Comparison of ENCODE assay signal across 10 cellular contexts in the genomic region with DNA sequence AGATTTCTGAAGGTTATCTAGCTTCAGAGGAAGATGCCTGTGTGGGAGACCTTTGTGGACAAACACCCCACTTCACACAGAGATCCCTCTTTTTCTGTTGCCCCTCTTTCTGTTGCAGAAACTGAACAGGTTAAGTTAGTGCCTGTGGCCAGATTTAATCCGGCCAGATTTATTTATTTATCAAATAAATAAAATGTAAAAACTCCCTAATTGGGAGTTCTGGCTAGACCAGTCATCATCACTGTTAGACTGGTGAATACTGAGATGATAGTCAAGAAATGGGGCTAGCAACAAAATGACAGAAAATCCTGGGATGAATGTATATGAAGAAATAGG. TPM values are rescaled to one million over a fixed set of nuclear protein-coding genes. Genes with fewer than 3 reads are reported as not detected.
A peak's percentile ranks its signal among the peaks of the same experiment; 100 is the strongest.
DNase-seq lines count a peak whose midpoint lies in the region; ATAC-seq and TF ChIP-seq lines count a peak whose summit lies in the region.
"Had no signal": no experiment of that assay in that cellular context is flagged by ENCODE, and none has a peak within 500 bp of the region (broad histone marks: within the 10 kb centered on the region; RNA-seq: fewer than 3 reads in every experiment).

No MANE protein-coding gene starts in this region.

- peaks cover 26% of the 10 kb centered on the region for H3K4me1 Mint-ChIP-seq in T-helper 1 cell treated with Interleukin-12 subunit alpha and Interleukin-12 subunit beta and Interleukin-4 antibody, amounts not matched to agents 30 μg/mL and 1 μg/mL, for 36 hours (ENCODE audit: low read depth)
- peaks cover 46% of the 10 kb centered on the region for H3K4me1 Mint-ChIP-seq in WTC11

- H3K36me3 ChIP-seq in iPS-15b (ENCODE audit: control insufficient read depth, insufficient read depth, low read length) (no peaks in the 10 kb centered on the region), spleen (no peaks in the 10 kb centered on the region)

- H3K9me3 Mint-ChIP-seq in T-helper 1 cell treated with Interleukin-12 subunit alpha and Interleukin-12 subunit beta and Interleukin-4 antibody, amounts not matched to agents 30 μg/mL and 1 μg/mL, for 36 hours = no peaks in the 10 kb centered on the region
- H3K9me3 Mint-ChIP-seq in WTC11 = no peaks in the 10 kb centered on the region

- H3K36me3 Mint-ChIP-seq in T-helper 1 cell treated with Interleukin-12 subunit alpha and Interleukin-12 subunit beta and Interleukin-4 antibody, amounts not matched to agents 30 μg/mL and 1 μg/mL, for 36 hours (ENCODE audit: low read depth) = peaks cover 5% of the 10 kb centered on the region
- H3K36me3 Mint-ChIP-seq in WTC11 = no peaks in the 10 kb centered on the region

- H3K4me3 Mint-ChIP-seq in T-helper 1 cell treated with Interleukin-12 subunit alpha and Interleukin-12 subunit beta and Interleukin-4 antibody, amounts not matched to agents 30 μg/mL and 1 μg/mL, for 36 hours = peak overlapping the region; percentile 91
- H3K4me3 Mint-ChIP-seq in WTC11 = peak overlapping the region; percentile 85

- CTCF ChIA-PET in WTC11 (lab: Charles Lee) = interaction anchor here (2.1 kb wide), 1 partner anchor 98 kb away, joined by 20 read pairs; no protein-coding TSS in a partner anchor

- H3K27ac Mint-ChIP-seq in T-helper 1 cell treated with Interleukin-12 subunit alpha and Interleukin-12 subunit beta and Interleukin-4 antibody, amounts not matched to agents 30 μg/mL and 1 μg/mL, for 36 hours = peak overlapping the region; percentile 86
- H3K27ac Mint-ChIP-seq in WTC11 = peak overlapping the region; percentile 87

- H3K27me3 Mint-ChIP-seq in T-helper 1 cell treated with Interleukin-12 subunit alpha and Interleukin-12 subunit beta and Interleukin-4 antibody, amounts not matched to agents 30 μg/mL and 1 μg/mL, for 36 hours (ENCODE audit: low read depth) = no peaks in the 10 kb centered on the region
- H3K27me3 Mint-ChIP-seq in WTC11 (ENCODE audit: low read depth) = no peaks in the 10 kb centered on the region

- H3K9me3 ChIP-seq in iPS-15b (ENCODE audit: control insufficient read depth, insufficient read depth, low read length) = no peaks in the 10 kb centered on the region
- no peaks in the 10 kb centered on the region for H3K9me3 ChIP-seq in spleen

- 72 to 87% (median 83%) methylated on average over 1 of the region's 1 CpG for WGBS in spleen, 5 donors

- H3K27me3 ChIP-seq in iPS-15b (ENCODE audit: control insufficient read depth, insufficient read depth, low read length) = no peaks in the 10 kb centered on the region
- no peaks in the 10 kb centered on the region for H3K27me3 ChIP-seq in spleen (replicated peaks in 1 of 7)

- peak overlapping the region; percentile 95 to 99 (median 97) for H3K27ac ChIP-seq in spleen

- TF ChIP-seq POLR2A in spleen (IDR thresholded peaks at IDR 0.05) = no peak

- intact Hi-C loops in spleen (cut with DNase I; ENCODE audit: low total_unique reads) = no loop called here

- H3K4me3 ChIP-seq in iPS-15b (ENCODE audit: low read depth, low read length) = peak overlapping the region; percentile 87
- H3K4me3 ChIP-seq in spleen = peak overlapping the region in 2 of 8 donors; percentile 86 to 97

- DNase-seq in T-helper 1 cell (no peak), WTC11 (ENCODE audit: low spot score) (no peak), spleen (no peak), hippocampal formation (lab: John Stamatoyannopoulos, UW) (no peak), SW480 (ENCODE audit: low spot score) (no peak)
- DNase-seq: NCI-H446; stimulated activated CD4-positive, alpha-beta T cell treated with anti-CD3 and anti-CD28 coated beads, Interleukin-1b, Interleukin-23, amount 100 ng/mL, for 48 hours had no signal

- H3K9ac ChIP-seq in iPS-15b (ENCODE audit: low read depth, low read length) = no peak overlapping the region

- ATAC-seq in WTC11 (no peak), HG03280 (IDR thresholded peaks at IDR 0.05; ENCODE audit: unreplicated experiment) (no peak)

- POLR2A ChIA-PET in WTC11 (lab: Charles Lee) = no interaction called here

- H3K4me1 ChIP-seq in iPS-15b (ENCODE audit: control insufficient read depth, insufficient read depth, low read length) = peaks cover 15% of the 10 kb centered on the region
- H3K4me1 ChIP-seq in spleen = peaks cover 29 to 64% (median 55%) of the 10 kb centered on the region in 6 donors

- TF ChIP-seq CTCF in WTC11 (IDR thresholded peaks at IDR 0.05) = no peak
- TF ChIP-seq CTCF in spleen (IDR thresholded peaks at IDR 0.05 in 8 of 11, conservative IDR thresholded peaks at IDR 0.05 in 3 of 11) = no peak

TF ChIP-seq in WTC11, 78 proteins besides CTCF, POLR2A, EP300 and RAD21 (continues in another document):
- TF ChIP-seq E2F4 (CRISPR knock-in tag; IDR thresholded peaks at IDR 0.05; ENCODE audit: borderline replicate concordance, low read depth) = no peak
- no peak for TF ChIP-seq SMAD4 (CRISPR knock-in tag; IDR thresholded peaks at IDR 0.05)
- TF ChIP-seq, protein P1, sequence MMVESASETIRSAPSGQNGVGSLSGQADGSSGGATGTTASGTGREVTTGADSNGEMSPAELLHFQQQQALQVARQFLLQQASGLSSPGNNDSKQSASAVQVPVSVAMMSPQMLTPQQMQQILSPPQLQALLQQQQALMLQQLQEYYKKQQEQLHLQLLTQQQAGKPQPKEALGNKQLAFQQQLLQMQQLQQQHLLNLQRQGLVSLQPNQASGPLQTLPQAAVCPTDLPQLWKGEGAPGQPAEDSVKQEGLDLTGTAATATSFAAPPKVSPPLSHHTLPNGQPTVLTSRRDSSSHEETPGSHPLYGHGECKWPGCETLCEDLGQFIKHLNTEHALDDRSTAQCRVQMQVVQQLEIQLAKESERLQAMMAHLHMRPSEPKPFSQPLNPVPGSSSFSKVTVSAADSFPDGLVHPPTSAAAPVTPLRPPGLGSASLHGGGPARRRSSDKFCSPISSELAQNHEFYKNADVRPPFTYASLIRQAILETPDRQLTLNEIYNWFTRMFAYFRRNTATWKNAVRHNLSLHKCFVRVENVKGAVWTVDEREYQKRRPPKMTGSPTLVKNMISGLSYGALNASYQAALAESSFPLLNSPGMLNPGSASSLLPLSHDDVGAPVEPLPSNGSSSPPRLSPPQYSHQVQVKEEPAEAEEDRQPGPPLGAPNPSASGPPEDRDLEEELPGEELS (CRISPR knock-in tag; IDR thresholded peaks at IDR 0.05) = no peak
- TF ChIP-seq NFE2L1 (CRISPR knock-in tag; IDR thresholded peaks at IDR 0.05) = no peak
- TF ChIP-seq, protein P2, sequence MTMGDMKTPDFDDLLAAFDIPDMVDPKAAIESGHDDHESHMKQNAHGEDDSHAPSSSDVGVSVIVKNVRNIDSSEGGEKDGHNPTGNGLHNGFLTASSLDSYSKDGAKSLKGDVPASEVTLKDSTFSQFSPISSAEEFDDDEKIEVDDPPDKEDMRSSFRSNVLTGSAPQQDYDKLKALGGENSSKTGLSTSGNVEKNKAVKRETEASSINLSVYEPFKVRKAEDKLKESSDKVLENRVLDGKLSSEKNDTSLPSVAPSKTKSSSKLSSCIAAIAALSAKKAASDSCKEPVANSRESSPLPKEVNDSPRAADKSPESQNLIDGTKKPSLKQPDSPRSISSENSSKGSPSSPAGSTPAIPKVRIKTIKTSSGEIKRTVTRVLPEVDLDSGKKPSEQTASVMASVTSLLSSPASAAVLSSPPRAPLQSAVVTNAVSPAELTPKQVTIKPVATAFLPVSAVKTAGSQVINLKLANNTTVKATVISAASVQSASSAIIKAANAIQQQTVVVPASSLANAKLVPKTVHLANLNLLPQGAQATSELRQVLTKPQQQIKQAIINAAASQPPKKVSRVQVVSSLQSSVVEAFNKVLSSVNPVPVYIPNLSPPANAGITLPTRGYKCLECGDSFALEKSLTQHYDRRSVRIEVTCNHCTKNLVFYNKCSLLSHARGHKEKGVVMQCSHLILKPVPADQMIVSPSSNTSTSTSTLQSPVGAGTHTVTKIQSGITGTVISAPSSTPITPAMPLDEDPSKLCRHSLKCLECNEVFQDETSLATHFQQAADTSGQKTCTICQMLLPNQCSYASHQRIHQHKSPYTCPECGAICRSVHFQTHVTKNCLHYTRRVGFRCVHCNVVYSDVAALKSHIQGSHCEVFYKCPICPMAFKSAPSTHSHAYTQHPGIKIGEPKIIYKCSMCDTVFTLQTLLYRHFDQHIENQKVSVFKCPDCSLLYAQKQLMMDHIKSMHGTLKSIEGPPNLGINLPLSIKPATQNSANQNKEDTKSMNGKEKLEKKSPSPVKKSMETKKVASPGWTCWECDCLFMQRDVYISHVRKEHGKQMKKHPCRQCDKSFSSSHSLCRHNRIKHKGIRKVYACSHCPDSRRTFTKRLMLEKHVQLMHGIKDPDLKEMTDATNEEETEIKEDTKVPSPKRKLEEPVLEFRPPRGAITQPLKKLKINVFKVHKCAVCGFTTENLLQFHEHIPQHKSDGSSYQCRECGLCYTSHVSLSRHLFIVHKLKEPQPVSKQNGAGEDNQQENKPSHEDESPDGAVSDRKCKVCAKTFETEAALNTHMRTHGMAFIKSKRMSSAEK (CRISPR knock-in tag; IDR thresholded peaks at IDR 0.05; ENCODE audit: borderline replicate concordance) = no peak

RNA-seq across cellular contexts. Expression of gene TBC1D5, which starts 1.2 kb away (rescaled TPM):
- total RNA-seq in WTC11 (2021) = 26.1 to 32.9 TPM (median 28.8 TPM) in 3 replicates
- total RNA-seq in spleen = 100 to 1,000 TPM in 3 of 7 donors, 10 to 100 TPM in 4; 82.7 to 140 (median 97.9) TPM
- polyA plus RNA-seq in spleen = 10 to 100 TPM in 1 of 3 donors, 1 to 10 TPM in 2; 6.4 to 17.7 (median 8.6) TPM
